8 cellular contexts compared by ENCODE assay signal in the genomic region with DNA sequence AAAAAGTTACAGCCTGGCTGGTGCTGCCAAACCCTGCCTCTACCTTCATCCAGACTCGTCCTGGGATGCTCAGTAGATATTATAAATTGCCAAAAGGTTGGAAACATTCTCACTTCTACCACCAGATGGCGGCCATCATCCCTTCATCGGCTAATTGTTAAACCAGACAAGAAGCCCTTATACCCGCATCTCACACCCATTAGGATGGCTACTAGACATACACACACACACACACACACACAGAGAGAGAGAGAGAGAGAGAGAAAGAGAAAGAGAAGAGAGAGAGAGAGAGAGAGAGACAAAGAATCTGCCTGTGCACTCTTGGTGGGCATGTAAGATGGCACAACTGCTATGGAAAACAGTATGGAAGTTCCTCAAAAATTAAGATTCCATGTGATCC. TPM values are rescaled to one million over a fixed set of nuclear protein-coding genes. Genes with fewer than 3 reads are reported as not detected.
DNase-seq lines count a peak whose midpoint lies in the region; ATAC-seq and TF ChIP-seq lines count a peak whose summit lies in the region.

No MANE protein-coding gene starts in this region.

- TF ChIP-seq CTCF in AG10803 (conservative IDR thresholded peaks at IDR 0.05; ENCODE audit: low read length), result peak; percentile 76

- no peaks in the 10 kb centered on the region for H3K27me3 Mint-ChIP-seq in activated CD4-positive, alpha-beta T cell treated with anti-CD3 and anti-CD28 coated beads, Interleukin-2, amount 10 ng/mL, durations not matched to agents 7 days and 5 days

- DNase-seq in AG10803 (ENCODE audit: low read depth) (peak; percentile 86), H7 (peak; percentile 83), NCI-H524 (lab: John Stamatoyannopoulos, UW) (peak; percentile 60 to 67), ecto neural progenitor cell (ENCODE audit: low spot score) (peak; percentile 73), medulla oblongata (ENCODE audit: extremely low spot score) (peak; percentile 92)
- peak; percentile 82 for DNase-seq in activated CD4-positive, alpha-beta T cell treated with anti-CD3 and anti-CD28 coated beads, Interleukin-2, amount 10 ng/mL, durations not matched to agents 7 days and 5 days
- peak; percentile 67 for DNase-seq in stimulated activated CD8-positive, alpha-beta memory T cell treated with anti-CD3 and anti-CD28 coated beads, Interleukin-4, amount 100 ng/mL, for 48 hours

- H3K27ac Mint-ChIP-seq in activated CD4-positive, alpha-beta T cell treated with anti-CD3 and anti-CD28 coated beads, Interleukin-2, amount 10 ng/mL, durations not matched to agents 7 days and 5 days, result peak overlapping the region; percentile 12

- no peaks in the 10 kb centered on the region for H3K36me3 ChIP-seq in H7 (replicated peaks; ENCODE audit: control insufficient read depth, insufficient read depth, low read length)

- peak overlapping the region; percentile 44 for H3K4me3 Mint-ChIP-seq in activated CD4-positive, alpha-beta T cell treated with anti-CD3 and anti-CD28 coated beads, Interleukin-2, amount 10 ng/mL, durations not matched to agents 7 days and 5 days

- CTCF ChIA-PET in activated CD4-positive, alpha-beta T cell treated with anti-CD3 and anti-CD28 coated beads, Interleukin-2, amount 10 ng/mL, durations not matched to agents 7 days and 5 days (lab: Charles Lee), result no interaction called here

- no peak for ATAC-seq in GM18909 (IDR thresholded peaks at IDR 0.05; ENCODE audit: poor library complexity, unreplicated experiment)

- POLR2A ChIA-PET in activated CD4-positive, alpha-beta T cell treated with anti-CD3 and anti-CD28 coated beads, Interleukin-2, amount 10 ng/mL, durations not matched to agents 7 days and 5 days (lab: Charles Lee), result no interaction called here

- H3K4me3 ChIP-seq in AG10803 (ENCODE audit: low read length) (no peak overlapping the region), H7 (ENCODE audit: insufficient read depth, low read depth, low read length) (no peak overlapping the region)

- H3K9me3 Mint-ChIP-seq in activated CD4-positive, alpha-beta T cell treated with anti-CD3 and anti-CD28 coated beads, Interleukin-2, amount 10 ng/mL, durations not matched to agents 7 days and 5 days, result no peaks in the 10 kb centered on the region

- H3K27me3 ChIP-seq in H7 (ENCODE audit: control insufficient read depth, insufficient read depth, low read length), result no peaks in the 10 kb centered on the region

- peaks cover 11% of the 10 kb centered on the region for H3K4me1 Mint-ChIP-seq in activated CD4-positive, alpha-beta T cell treated with anti-CD3 and anti-CD28 coated beads, Interleukin-2, amount 10 ng/mL, durations not matched to agents 7 days and 5 days

- H3K36me3 Mint-ChIP-seq in activated CD4-positive, alpha-beta T cell treated with anti-CD3 and anti-CD28 coated beads, Interleukin-2, amount 10 ng/mL, durations not matched to agents 7 days and 5 days (ENCODE audit: low read depth), result no peaks in the 10 kb centered on the region

RNA-seq across cellular contexts. Expression of a gene that starts 15.0 kb away (rescaled TPM):
- total RNA-seq in H7 (2014; rRNA removed; shearing (Covaris generic)), result not detected in 2 replicates
- total RNA-seq in activated CD4-positive, alpha-beta T cell treated with anti-CD3 and anti-CD28 coated beads, Interleukin-2, amount 10 ng/mL, durations not matched to agents 7 days and 5 days, result not detected

RNA-seq across cellular contexts. Expression of a gene that starts 32.5 kb away (rescaled TPM):
- total RNA-seq in H7 (2014; rRNA removed; shearing (Covaris generic)), result 23.8 and 39.1 TPM in 2 replicates
- total RNA-seq in activated CD4-positive, alpha-beta T cell treated with anti-CD3 and anti-CD28 coated beads, Interleukin-2, amount 10 ng/mL, durations not matched to agents 7 days and 5 days, result 10 to 100 TPM; 37.6 to 40.4 TPM

RNA-seq across cellular contexts. Expression of a gene that starts 57.9 kb away (rescaled TPM):
- total RNA-seq in H7 (2014; rRNA removed; shearing (Covaris generic)), result 0.73 and 1.6 TPM in 2 replicates
- total RNA-seq in activated CD4-positive, alpha-beta T cell treated with anti-CD3 and anti-CD28 coated beads, Interleukin-2, amount 10 ng/mL, durations not matched to agents 7 days and 5 days, result 10 to 100 TPM; 11.3 to 11.6 TPM
